Comparison of ENCODE assay signal across 8 cellular contexts in genomic region chr2:237858294-237859081, GRCh38. TPM values are rescaled to one million over a fixed set of nuclear protein-coding genes. Genes with fewer than 3 reads are reported as not detected.
DNase-seq lines count a peak whose midpoint lies in the region; ATAC-seq and TF ChIP-seq lines count a peak whose summit lies in the region.

No MANE protein-coding gene starts in this region.

- TF ChIP-seq POLR2A in NB4 (IDR thresholded peaks at IDR 0.05; ENCODE audit: extremely low read depth, insufficient read length), result no peak

- peaks cover 14% of the 10 kb centered on the region for H3F3A ChIP-seq in smooth muscle cell (ENCODE audit: low read depth)

- H3K4me3 ChIP-seq in GM12864 (ENCODE audit: low read depth, low read length) (no peak overlapping the region), NB4 (ENCODE audit: low read depth, low read length) (no peak overlapping the region), smooth muscle cell (peak overlapping the region; percentile 63)

- TF ChIP-seq CTCF in 22Rv1 (IDR thresholded peaks at IDR 0.05) (peak; percentile 89), GM12864 (IDR thresholded peaks at IDR 0.05; ENCODE audit: low read depth, low read length, missing control alignments) (peak; percentile 78), NB4 (IDR thresholded peaks at IDR 0.05; ENCODE audit: low read depth, low read length) (peak; percentile 78), smooth muscle cell (IDR thresholded peaks at IDR 0.05; ENCODE audit: borderline replicate concordance, insufficient read depth, poor library complexity, severe bottlenecking) (peak; percentile 77)

- peaks cover 8% of the 10 kb centered on the region for H3K4me1 ChIP-seq in smooth muscle cell (ENCODE audit: low read depth)

- DNase-seq in GM12864 (ENCODE audit: low read depth) (peak; percentile 22), NB4 (ENCODE audit: low read depth) (peak; percentile 74), T follicular helper cell (ENCODE audit: low read depth) (peak; percentile 12), cerebellar cortex (ENCODE audit: low spot score) (peak; percentile 76), islet precursor cell (peak; percentile 89), smooth muscle cell (lab: John Stamatoyannopoulos, UW; ENCODE audit: unreplicated experiment) (no peak)

- WGBS in smooth muscle cell (ENCODE audit: low lambda C conversion rate), result 47% methylated on average over 14 of the region's 14 CpGs

- no peaks in the 10 kb centered on the region for H3K36me3 ChIP-seq in smooth muscle cell (ENCODE audit: low read depth)

- H3K9ac ChIP-seq in smooth muscle cell (ENCODE audit: low read depth), result no peak overlapping the region

- H3K27me3 ChIP-seq in smooth muscle cell (ENCODE audit: low read depth), result peaks cover 12% of the 10 kb centered on the region

- H3K79me2 ChIP-seq in smooth muscle cell (ENCODE audit: low read depth), result no peaks in the 10 kb centered on the region

- H4K20me1 ChIP-seq in smooth muscle cell (ENCODE audit: low read depth), result no peaks in the 10 kb centered on the region

- H2AFZ ChIP-seq in smooth muscle cell (ENCODE audit: low read depth), result no peak overlapping the region

- H3K27ac ChIP-seq in 22Rv1, result peak overlapping the region; percentile 100
- no peak overlapping the region for H3K27ac ChIP-seq in smooth muscle cell (ENCODE audit: low read depth)

- no peak for ATAC-seq in HG03354 (IDR thresholded peaks at IDR 0.05; ENCODE audit: poor library complexity, severe bottlenecking, unreplicated experiment)

- H3K9me3 ChIP-seq in smooth muscle cell (replicated peaks; ENCODE audit: low read depth), result no peaks in the 10 kb centered on the region

- peak overlapping the region; percentile 83 for H3K4me2 ChIP-seq in smooth muscle cell

RNA-seq across cellular contexts. Expression of gene RAMP1, which starts 0.9 kb away (rescaled TPM):
- 11.1 and 24.0 TPM in 2 replicates for total RNA-seq in smooth muscle cell
- 70.8 and 72.0 TPM in 2 replicates for polyA plus RNA-seq in smooth muscle cell

RNA-seq across cellular contexts. Expression of gene RBM44, which starts 59.9 kb away (rescaled TPM):
- total RNA-seq in smooth muscle cell, result 1.2 and 1.4 TPM in 2 replicates
- 0.15 and 0.95 TPM in 2 replicates for polyA plus RNA-seq in smooth muscle cell
